ENCODE assay signal across 27 cellular contexts in genomic region chrX:6761251-6761650, GRCh38.
"Had no signal": no experiment of that assay in that cellular context is flagged by ENCODE, and none has a peak within 500 bp of the region (broad histone marks: within the 10 kb centered on the region; RNA-seq: fewer than 3 reads in every experiment).

No MANE protein-coding gene starts in this region.

- H3K4me3 ChIP-seq: colonic mucosa, coronary artery, dorsolateral prefrontal cortex, esophagus muscularis mucosa, esophagus squamous epithelium, gastrocnemius medialis, gastroesophageal sphincter, heart left ventricle, heart right ventricle had no signal

- H3K36me3 ChIP-seq: colonic mucosa, esophagus muscularis mucosa, esophagus squamous epithelium, gastrocnemius medialis, gastroesophageal sphincter, heart left ventricle, heart right ventricle had no signal

- ATAC-seq: effector memory CD8-positive, alpha-beta T cell; esophagus mucosa; foreskin keratinocyte; gastrocnemius medialis; gastroesophageal sphincter; heart left ventricle; heart right ventricle had no signal

- FAIRE-seq: endometrium, endothelial cell of umbilical vein, frontal cortex had no signal

- H3K27me3 ChIP-seq: colonic mucosa, esophagus muscularis mucosa, esophagus squamous epithelium, foreskin keratinocyte, gastrocnemius medialis, gastroesophageal sphincter, heart left ventricle, heart right ventricle had no signal

- H3K4me1 ChIP-seq: colonic mucosa, esophagus muscularis mucosa, esophagus squamous epithelium, foreskin keratinocyte, gastrocnemius medialis, gastroesophageal sphincter, heart left ventricle, heart right ventricle had no signal

- H3K27ac ChIP-seq: colonic mucosa, coronary artery, dorsolateral prefrontal cortex, epithelial cell of prostate, esophagus muscularis mucosa, esophagus squamous epithelium, foreskin keratinocyte, gastrocnemius medialis, gastroesophageal sphincter, heart left ventricle, heart right ventricle had no signal

- H3K9me3 ChIP-seq: colonic mucosa, esophagus muscularis mucosa, esophagus squamous epithelium, gastrocnemius medialis, gastroesophageal sphincter had no signal

- DNase-seq: colonic mucosa; cortex of kidney; dermis blood vessel endothelial cell; dorsolateral prefrontal cortex; effector CD4-positive, alpha-beta T cell; effector CD8-positive, alpha-beta T cell; effector memory CD4-positive, alpha-beta T cell; effector memory CD8-positive, alpha-beta T cell; endodermal cell; erythroblast; esophagus squamous epithelium; foreskin fibroblast; foreskin keratinocyte; foreskin melanocyte; gastrocnemius medialis; glutamatergic neuron; head of caudate nucleus; heart left ventricle; heart right ventricle had no signal
